35 cellular contexts compared by ENCODE assay signal in genomic region chr18:39350916-39351315, GRCh38.
"Had no signal": no experiment of that assay in that cellular context is flagged by ENCODE, and none has a peak within 500 bp of the region (broad histone marks: within the 10 kb centered on the region; RNA-seq: fewer than 3 reads in every experiment).

No MANE protein-coding gene starts in this region.

- H3K27me3 ChIP-seq: adrenal gland, body of pancreas, esophagus squamous epithelium, gastrocnemius medialis, hepatocyte, pancreas, sigmoid colon, upper lobe of left lung, vagina had no signal

- H3K9me3 ChIP-seq: adrenal gland, body of pancreas, esophagus squamous epithelium, gastrocnemius medialis, pancreas, psoas muscle, sigmoid colon, upper lobe of left lung, vagina had no signal

- ATAC-seq: activated CD4-positive, CD25-positive, alpha-beta regulatory T cell treated with anti-CD3 and anti-CD28 coated beads, Interleukin-2, amount 50 U/mL, for 24 hours; body of pancreas; gastrocnemius medialis; left ventricle myocardium superior; naive thymus-derived CD4-positive, alpha-beta T cell; pancreas; psoas muscle; stimulated activated memory B cell treated with anti-CD40 and anti-IgM and Interleukin-4, amounts not matched to agents 10 μg/mL and 1 μg/mL and 100 μg/mL, for 72 hours; stimulated activated naive CD8-positive, alpha-beta T cell treated with anti-CD3 and anti-CD28 coated beads, Interleukin-15, amount 100 ng/mL, for 72 hours had no signal

- H3K4me3 ChIP-seq: adrenal gland, body of pancreas, esophagus squamous epithelium, gastrocnemius medialis, hepatocyte, pancreas, psoas muscle, sigmoid colon, smooth muscle cell, upper lobe of left lung, vagina had no signal

- H3K27ac ChIP-seq: adrenal gland, body of pancreas, epithelial cell of prostate, esophagus squamous epithelium, gastrocnemius medialis, hepatocyte, pancreas, psoas muscle, sigmoid colon, upper lobe of left lung, vagina, WERI-Rb-1 had no signal

- H3K36me3 ChIP-seq: adrenal gland, esophagus squamous epithelium, gastrocnemius medialis, pancreas, sigmoid colon, upper lobe of left lung, vagina, WERI-Rb-1 had no signal

- H2AFZ ChIP-seq: hepatocyte had no signal

- H3K4me2 ChIP-seq: hepatocyte, smooth muscle cell had no signal

- H3K79me2 ChIP-seq: hepatocyte had no signal

- H3K4me1 ChIP-seq: adrenal gland, body of pancreas, esophagus squamous epithelium, gastrocnemius medialis, pancreas, psoas muscle, sigmoid colon, upper lobe of left lung, vagina had no signal

- DNase-seq: activated CD4-positive, alpha-beta T cell treated with anti-CD3 and anti-CD28 coated beads for 48 hours; activated CD4-positive, alpha-beta T cell treated with anti-CD3 and anti-CD28 coated beads, Interleukin-2, amount 50 U/mL, for 48 hours; activated CD8-positive, alpha-beta memory T cell treated with anti-CD3 and anti-CD28 coated beads for 24 hours; activated effector memory CD4-positive, alpha-beta T cell treated with anti-CD3 and anti-CD28 coated beads, Interleukin-2, amount 50 U/mL, for 16 hours; activated naive CD4-positive, alpha-beta T cell treated with anti-CD3 and anti-CD28 coated beads for 36 hours; activated naive CD8-positive, alpha-beta T cell treated with anti-CD3 and anti-CD28 coated beads for 36 hours; activated T-cell treated with anti-CD3 and anti-CD28 coated beads, Interleukin-2, amount 50 U/mL, for 1 hour; adrenal gland; aorta; body of pancreas; dermis blood vessel endothelial cell; effector CD4-positive, alpha-beta T cell; esophagus squamous epithelium; gastrocnemius medialis; islet precursor cell; left ventricle myocardium superior; mammary epithelial cell; naive thymus-derived CD4-positive, alpha-beta T cell; pancreas; psoas muscle; sigmoid colon; stimulated activated CD4-positive, alpha-beta T cell treated with anti-CD3 and anti-CD28 coated beads, Interleukin-1b, Interleukin-23, amount 100 ng/mL, for 48 hours; stimulated activated CD4-positive, alpha-beta T cell treated with anti-CD3 and anti-CD28 coated beads, Interleukin-4, amount 100 ng/mL, for 4 hours; stimulated activated CD8-positive, alpha-beta memory T cell treated with anti-CD3 and anti-CD28 coated beads, Interleukin-4, amount 100 ng/mL, for 48 hours; stimulated activated naive CD8-positive, alpha-beta T cell treated with anti-CD3 and anti-CD28 coated beads, Interleukin-15, amount 100 ng/mL, for 72 hours; substantia nigra; T1000; upper lobe of left lung; WERI-Rb-1 had no signal
